Comparison of ENCODE assay signal across 21 cellular contexts in the genomic region with DNA sequence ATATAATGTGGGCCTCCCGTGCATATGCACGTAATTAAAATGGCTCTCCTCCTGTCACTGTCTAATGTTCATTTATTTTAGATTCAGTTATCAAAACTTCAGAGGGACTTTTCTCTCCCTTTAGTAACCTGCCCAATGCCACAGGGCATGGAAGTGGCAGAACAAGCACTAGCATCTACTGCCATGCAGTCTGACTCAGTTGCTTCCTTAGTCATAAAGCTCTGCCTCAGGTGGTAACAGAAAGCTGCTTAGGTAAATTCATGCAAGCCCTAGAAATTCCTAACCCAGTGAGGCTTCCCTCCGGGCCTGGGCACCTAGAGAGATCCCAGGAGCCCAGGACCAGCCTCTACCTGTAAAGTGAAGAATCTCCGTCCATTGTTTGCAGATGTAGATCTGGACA. TPM values are rescaled to one million over a fixed set of nuclear protein-coding genes. Genes with fewer than 3 reads are reported as not detected.
DNase-seq lines count a peak whose midpoint lies in the region; ATAC-seq, FAIRE-seq and TF ChIP-seq lines count a peak whose summit lies in the region.
"Had no signal": no experiment of that assay in that cellular context is flagged by ENCODE, and none has a peak within 500 bp of the region (broad histone marks: within the 10 kb centered on the region; RNA-seq: fewer than 3 reads in every experiment).

No MANE protein-coding gene starts in this region.

- CTCF ChIA-PET in PC-3 (lab: Charles Lee): no interaction called here

- no peak overlapping the region for H3K4me3 ChIP-seq in PC-3 (ENCODE audit: low read length)
- no peak overlapping the region for H3K4me3 ChIP-seq in bronchial epithelial cell (ENCODE audit: low read depth, low read length)
- no peak overlapping the region for H3K4me3 ChIP-seq in neural progenitor cell
- H3K4me3 ChIP-seq: BLaER1 had no signal

- no peak overlapping the region for H3K27ac ChIP-seq in PC-3 (ENCODE audit: low read length)
- H3K27ac ChIP-seq in neural progenitor cell: no peak overlapping the region
- H3K27ac ChIP-seq: BLaER1 had no signal

- H3K36me3 ChIP-seq in PC-3 (ENCODE audit: low read depth, low read length) (peaks cover 87% of the 10 kb centered on the region), bronchial epithelial cell (ENCODE audit: control insufficient read depth, insufficient read depth, low read length) (peaks cover 47% of the 10 kb centered on the region), neural progenitor cell (peaks cover 23% of the 10 kb centered on the region)

- no peak for DNase-seq in activated T-cell treated with anti-CD3 and anti-CD28 coated beads, Interleukin-2, amount 50 U/mL, for 72 hours
- no peak for DNase-seq in activated T-cell treated with anti-CD3 and anti-CD28 coated beads for 4 hours
- no peak for DNase-seq in PC-3
- peak; percentile 54 for DNase-seq in bronchial epithelial cell (ENCODE audit: low read depth)
- DNase-seq in activated effector memory CD4-positive, alpha-beta T cell treated with Interleukin-2 at 50 U/mL for 16 hours: no peak
- no peak for DNase-seq in neural progenitor cell (ENCODE audit: low spot score)
- DNase-seq: 8988T; Calu3; CD4-positive, alpha-beta memory T cell; DMS79 treated with DMSO at 0.1 percent for 48 hours; GF-D8; GOT3; H7; HFFc6 had no signal

- intact Hi-C loops in PC-3 (cut with micrococcal nuclease): no loop called here

- no peaks in the 10 kb centered on the region for H3K9me3 Mint-ChIP-seq in activated T-cell treated with anti-CD3 and anti-CD28 coated beads, Interleukin-2, amount 50 U/mL, for 72 hours
- H3K9me3 Mint-ChIP-seq in neural progenitor cell: no peaks in the 10 kb centered on the region
- H3K9me3 Mint-ChIP-seq: CD4-positive, alpha-beta memory T cell; HFFc6 had no signal

- no peak for ATAC-seq in activated T-cell treated with anti-CD3 and anti-CD28 coated beads, Interleukin-2, amount 50 U/mL, for 72 hours (replicated peaks in 1 of 2)
- ATAC-seq in PC-3 (no peak), esophagus mucosa (peak; percentile 47), HG03521 (IDR thresholded peaks at IDR 0.05; ENCODE audit: unreplicated experiment) (no peak)
- ATAC-seq: HCT116 had no signal

- POLR2A ChIA-PET in PC-3 (lab: Charles Lee; ENCODE audit: unreplicated experiment): no interaction called here

- H3K27ac Mint-ChIP-seq in activated T-cell treated with anti-CD3 and anti-CD28 coated beads, Interleukin-2, amount 50 U/mL, for 72 hours: peak overlapping the region; percentile 22
- no peak overlapping the region for H3K27ac Mint-ChIP-seq in neural progenitor cell
- H3K27ac Mint-ChIP-seq: HFFc6 had no signal

- H3K36me3 Mint-ChIP-seq in activated T-cell treated with anti-CD3 and anti-CD28 coated beads, Interleukin-2, amount 50 U/mL, for 72 hours (ENCODE audit: insufficient read depth in 2 of 2): peaks cover 16 to 34% of the 10 kb centered on the region in 2 donors
- peaks cover 28% of the 10 kb centered on the region for H3K36me3 Mint-ChIP-seq in neural progenitor cell

- H3K9me3 ChIP-seq in PC-3 (ENCODE audit: low read length) (no peaks in the 10 kb centered on the region), neural progenitor cell (ENCODE audit: low read depth) (no peaks in the 10 kb centered on the region)
- H3K9me3 ChIP-seq: BLaER1 had no signal

- H3K4me3 Mint-ChIP-seq in activated T-cell treated with anti-CD3 and anti-CD28 coated beads, Interleukin-2, amount 50 U/mL, for 72 hours: no peak overlapping the region
- no peak overlapping the region for H3K4me3 Mint-ChIP-seq in neural progenitor cell
- H3K4me3 Mint-ChIP-seq: CD14-positive monocyte; CD4-positive, alpha-beta memory T cell; HFFc6 had no signal

- no peak overlapping the region for H3K9ac ChIP-seq in PC-3 (ENCODE audit: low read length)
- no peak overlapping the region for H3K9ac ChIP-seq in neural progenitor cell
- H3K9ac ChIP-seq: BLaER1 had no signal

- H4K20me1 ChIP-seq in PC-3 (ENCODE audit: low read length) (peaks cover 9% of the 10 kb centered on the region; the same call in 1 of the 2 replicates), neural progenitor cell (ENCODE audit: low read depth) (no peaks in the 10 kb centered on the region)

- no peak overlapping the region for H2AFZ ChIP-seq in PC-3 (ENCODE audit: low read length)
- no peak overlapping the region for H2AFZ ChIP-seq in neural progenitor cell (replicated peaks)

- peaks cover 8% of the 10 kb centered on the region for H3F3A ChIP-seq in PC-3 (ENCODE audit: low read length, unreplicated experiment)
- peaks cover 7% of the 10 kb centered on the region for H3F3A ChIP-seq in neural progenitor cell (ENCODE audit: low read depth)

- H3K79me2 ChIP-seq in PC-3 (ENCODE audit: low read length) (peaks cover 5% of the 10 kb centered on the region), neural progenitor cell (ENCODE audit: low read depth) (peaks cover 2% of the 10 kb centered on the region)

- no peak for FAIRE-seq in bronchial epithelial cell (lab: Jason Lieb, UNC)
- FAIRE-seq: HTR-8/SVneo had no signal

- H3K9me2 ChIP-seq in PC-3 (replicated peaks; ENCODE audit: low read length): no peaks in the 10 kb centered on the region

- no peaks in the 10 kb centered on the region for H3K27me3 Mint-ChIP-seq in activated T-cell treated with anti-CD3 and anti-CD28 coated beads, Interleukin-2, amount 50 U/mL, for 72 hours (ENCODE audit: low read depth)
- H3K27me3 Mint-ChIP-seq in neural progenitor cell (ENCODE audit: insufficient read depth, low read depth): peaks cover 4% of the 10 kb centered on the region
- H3K27me3 Mint-ChIP-seq: CD4-positive, alpha-beta memory T cell had no signal

- H3K4me2 ChIP-seq in PC-3 (ENCODE audit: low read length) (no peak overlapping the region), neural progenitor cell (no peak overlapping the region)
- H3K4me2 ChIP-seq: BLaER1 had no signal

- no peak for TF ChIP-seq CTCF in PC-3 (conservative IDR thresholded peaks at IDR 0.05; ENCODE audit: low read depth, low read length)
- TF ChIP-seq CTCF in bronchial epithelial cell (IDR thresholded peaks at IDR 0.05; ENCODE audit: insufficient read depth, low read length, severe bottlenecking): no peak
- no peak for TF ChIP-seq CTCF in neural progenitor cell (IDR thresholded peaks at IDR 0.05)

- BruUV-seq in PC-3 (replicated peaks; lab: Mats Ljungman, UMichigan): TSS peak; percentile 0

- no peaks in the 10 kb centered on the region for H3K27me3 ChIP-seq in PC-3 (ENCODE audit: low read length)
- no peaks in the 10 kb centered on the region for H3K27me3 ChIP-seq in bronchial epithelial cell (ENCODE audit: control insufficient read depth, insufficient read depth, low read length)
- H3K27me3 ChIP-seq in neural progenitor cell: no peaks in the 10 kb centered on the region
- H3K27me3 ChIP-seq: BLaER1 had no signal

- H3K4me1 ChIP-seq in PC-3 (ENCODE audit: insufficient read depth, low read length) (no peaks in the 10 kb centered on the region), neural progenitor cell (no peaks in the 10 kb centered on the region)
- H3K4me1 ChIP-seq: BLaER1 had no signal

- peaks cover 9% of the 10 kb centered on the region for H3K4me1 Mint-ChIP-seq in activated T-cell treated with anti-CD3 and anti-CD28 coated beads, Interleukin-2, amount 50 U/mL, for 72 hours (ENCODE audit: low read depth)
- H3K4me1 Mint-ChIP-seq in neural progenitor cell: no peaks in the 10 kb centered on the region

RNA-seq across cellular contexts. Expression of a gene that starts 8.9 kb away (rescaled TPM):
- 100 to 1,000 TPM; 139 to 175 TPM for total RNA-seq in activated T-cell treated with anti-CD3 and anti-CD28 coated beads, Interleukin-2, amount 50 U/mL, for 72 hours
- 165 and 177 TPM in 2 replicates for total RNA-seq in PC-3 (2014; rRNA removed)
- total RNA-seq in bronchial epithelial cell: 30.2 and 36.1 TPM in 2 replicates
- total RNA-seq in esophagus mucosa: 94.9 TPM
- 34.5 and 72.7 TPM in 2 replicates for total RNA-seq in neural progenitor cell (ENCODE audit: low replicate concordance)

RNA-seq across cellular contexts. Expression of a gene that starts 16.5 kb away (rescaled TPM):
- 10 to 100 TPM; 61.9 to 66.3 TPM for total RNA-seq in activated T-cell treated with anti-CD3 and anti-CD28 coated beads, Interleukin-2, amount 50 U/mL, for 72 hours
- total RNA-seq in PC-3 (2014; rRNA removed) (165 and 202 TPM in 2 replicates), bronchial epithelial cell (7.6 and 7.7 TPM in 2 replicates), esophagus mucosa (80.4 TPM), neural progenitor cell (ENCODE audit: low replicate concordance) (22.4 and 23.6 TPM in 2 replicates)

RNA-seq across cellular contexts. Expression of a gene that starts 26.8 kb away (rescaled TPM):
- total RNA-seq in activated T-cell treated with anti-CD3 and anti-CD28 coated beads, Interleukin-2, amount 50 U/mL, for 72 hours: 1 to 10 TPM; 2.4 to 3.5 TPM
- total RNA-seq in PC-3 (2014; rRNA removed): 84.2 and 88.1 TPM in 2 replicates
- 22.6 and 25.2 TPM in 2 replicates for total RNA-seq in bronchial epithelial cell
- total RNA-seq in esophagus mucosa: 27.0 TPM
- total RNA-seq in neural progenitor cell (ENCODE audit: low replicate concordance): 34.0 and 77.2 TPM in 2 replicates

RNA-seq across cellular contexts. Expression of a gene that starts 30.2 kb away (rescaled TPM):
- total RNA-seq in activated T-cell treated with anti-CD3 and anti-CD28 coated beads, Interleukin-2, amount 50 U/mL, for 72 hours: not detected
- not detected in 2 replicates for total RNA-seq in PC-3 (2014; rRNA removed)
- total RNA-seq in bronchial epithelial cell: not detected in 2 replicates
- total RNA-seq in esophagus mucosa: not detected
- total RNA-seq in neural progenitor cell (ENCODE audit: low replicate concordance): not detected in 2 replicates
- total RNA-seq: A673, Calu3, H7 had no signal

RNA-seq across cellular contexts. Expression of a gene that starts 41.7 kb away (rescaled TPM):
- total RNA-seq in activated T-cell treated with anti-CD3 and anti-CD28 coated beads, Interleukin-2, amount 50 U/mL, for 72 hours: under 1 TPM; 0.16 to 0.17 TPM
- 0.06 TPM in 1 of 2 replicates, not detected in the other for total RNA-seq in PC-3 (2014; rRNA removed)
- 0.13 TPM in 1 of 2 replicates, not detected in the other for total RNA-seq in bronchial epithelial cell
- total RNA-seq in esophagus mucosa: 0.12 TPM
- total RNA-seq in neural progenitor cell (ENCODE audit: low replicate concordance): 0.06 TPM in 1 of 2 replicates, not detected in the other
- total RNA-seq: HFFc6 had no signal
